11 cellular contexts compared by ENCODE assay signal in genomic region chr16:57533366-57533617, GRCh38. TPM values are rescaled to one million over a fixed set of nuclear protein-coding genes. Genes with fewer than 3 reads are reported as not detected.
A peak's percentile ranks its signal among the peaks of the same experiment; 100 is the strongest.
DNase-seq lines count a peak whose midpoint lies in the region; ATAC-seq and TF ChIP-seq lines count a peak whose summit lies in the region.
"Had no signal": no experiment of that assay in that cellular context is flagged by ENCODE, and none has a peak within 500 bp of the region (broad histone marks: within the 10 kb centered on the region; RNA-seq: fewer than 3 reads in every experiment).

No MANE protein-coding gene starts in this region.

- TF ChIP-seq CTCF in DOHH2 (IDR thresholded peaks at IDR 0.05; ENCODE audit: low read depth, low read length, poor library complexity, severe bottlenecking) (no peak), OCI-LY7 (conservative IDR thresholded peaks at IDR 0.05; ENCODE audit: low read length) (no peak), endothelial cell (IDR thresholded peaks at IDR 0.05; ENCODE audit: unreplicated experiment) (no peak), omental fat pad (IDR thresholded peaks at IDR 0.05) (no peak)

- POLR2A ChIA-PET in OCI-LY7 (lab: Charles Lee), result no interaction called here

- no peaks in the 10 kb centered on the region for H3K27me3 ChIP-seq in DOHH2 (ENCODE audit: control insufficient read depth, low read length)

- BruUV-seq in OCI-LY7 (replicated peaks; lab: Mats Ljungman, UMichigan), result no TSS peak

- H2AFZ ChIP-seq in OCI-LY7 (ENCODE audit: low read length), result no peak overlapping the region

- H3K9me3 ChIP-seq in DOHH2 (ENCODE audit: control insufficient read depth, insufficient read depth, low read length) (no peaks in the 10 kb centered on the region), OCI-LY7 (ENCODE audit: low read length) (no peaks in the 10 kb centered on the region)

- H3K79me2 ChIP-seq in DOHH2 (ENCODE audit: control insufficient read depth, low read length), result no peaks in the 10 kb centered on the region
- no peaks in the 10 kb centered on the region for H3K79me2 ChIP-seq in OCI-LY7 (ENCODE audit: insufficient read depth, low read depth, low read length)
- H3K79me2 ChIP-seq: parathyroid adenoma had no signal

- H3K4me1 ChIP-seq in DOHH2 (ENCODE audit: control insufficient read depth, low read length), result peaks cover 80% of the 10 kb centered on the region
- H3K4me1 ChIP-seq in OCI-LY7 (ENCODE audit: insufficient read depth, low read length, poor library complexity, severe bottlenecking), result peaks cover 84% of the 10 kb centered on the region

- H3K27me3 Mint-ChIP-seq in endothelial cell (ENCODE audit: unreplicated experiment), result peaks cover 27% of the 10 kb centered on the region

- no peak for DNase-seq in OCI-LY7 (ENCODE audit: low spot score)
- DNase-seq in endothelial cell (ENCODE audit: low spot score), result no peak
- DNase-seq in omental fat pad (ENCODE audit: low spot score), result peak; percentile 16
- DNase-seq in COR-L47 (lab: John Stamatoyannopoulos, UW), result no peak
- DNase-seq in COLO829 (ENCODE audit: low spot score), result no peak
- DNase-seq: GOT3, NCI-H1436 treated with DMSO at 0.1 percent for 48 hours had no signal

- H3K4me3 Mint-ChIP-seq in endothelial cell (ENCODE audit: unreplicated experiment), result peak overlapping the region; percentile 64

- CTCF ChIA-PET in OCI-LY7 (lab: Charles Lee; ENCODE audit: unreplicated experiment), result no interaction called here

- intact Hi-C loops in OCI-LY7 (cut with micrococcal nuclease; ENCODE audit: unreplicated experiment), result no loop called here

- peaks cover 23% of the 10 kb centered on the region for H3F3A ChIP-seq in DOHH2 (ENCODE audit: control insufficient read depth, insufficient read depth)

- no peak for ATAC-seq in omental fat pad (ENCODE audit: low FRiP score)
- ATAC-seq in HG02973 (IDR thresholded peaks at IDR 0.05; ENCODE audit: unreplicated experiment), result no peak
- no peak for ATAC-seq in HG03432 (IDR thresholded peaks at IDR 0.05; ENCODE audit: unreplicated experiment)

- H3K4me3 ChIP-seq in DOHH2 (ENCODE audit: low read length) (no peak overlapping the region), OCI-LY7 (ENCODE audit: low read depth, low read length, poor library complexity, severe bottlenecking) (no peak overlapping the region)

- H3K4me1 Mint-ChIP-seq in endothelial cell (ENCODE audit: unreplicated experiment), result peaks cover 58% of the 10 kb centered on the region

- H3K36me3 Mint-ChIP-seq in endothelial cell (ENCODE audit: low read depth, unreplicated experiment), result peaks cover 13% of the 10 kb centered on the region

- no peak overlapping the region for H3K27ac Mint-ChIP-seq in endothelial cell (ENCODE audit: unreplicated experiment)

- H4K20me1 ChIP-seq in DOHH2 (ENCODE audit: control insufficient read depth, insufficient read depth, low read depth, low read length) (no peaks in the 10 kb centered on the region; the same call in 1 of the 2 replicates), OCI-LY7 (ENCODE audit: insufficient read depth, low read length) (no peaks in the 10 kb centered on the region)

- H3K27ac ChIP-seq in DOHH2 (ENCODE audit: low read depth, low read length), result no peak overlapping the region
- H3K27ac ChIP-seq in OCI-LY7 (ENCODE audit: low read depth, low read length, poor library complexity, severe bottlenecking), result no peak overlapping the region
- H3K27ac ChIP-seq: parathyroid adenoma had no signal

- no peaks in the 10 kb centered on the region for H3K9me3 Mint-ChIP-seq in endothelial cell (ENCODE audit: unreplicated experiment)

- H3K9me2 ChIP-seq in DOHH2 (replicated peaks; ENCODE audit: control insufficient read depth, low read length) (no peaks in the 10 kb centered on the region), OCI-LY7 (ENCODE audit: insufficient read depth, low read length) (no peaks in the 10 kb centered on the region)

- H3K36me3 ChIP-seq in DOHH2 (ENCODE audit: control insufficient read depth, low read length) (no peaks in the 10 kb centered on the region), OCI-LY7 (ENCODE audit: insufficient read depth, low read length) (no peaks in the 10 kb centered on the region)

- H3K4me2 ChIP-seq in DOHH2 (ENCODE audit: low read length) (peak overlapping the region; percentile 1; the same call in 1 of the 2 replicates), OCI-LY7 (ENCODE audit: low read length) (peak overlapping the region; percentile 45)

RNA-seq across cellular contexts. Expression of gene CCDC102A, which starts 3.1 kb away (rescaled TPM):
- total RNA-seq in OCI-LY7 (2014; rRNA removed; shearing (Covaris generic)), result 4.2 and 4.8 TPM in 2 replicates
- 6.7 and 7.1 TPM in 2 replicates for total RNA-seq in OCI-LY7 (2022)
- total RNA-seq in endothelial cell (ENCODE audit: unreplicated experiment), result 14.6 TPM
- 1 to 10 TPM; 3.5 to 9.8 (median 7.8) TPM for total RNA-seq in omental fat pad

RNA-seq across cellular contexts. Expression of gene ADGRG5, which starts 9.2 kb away (rescaled TPM):
- 0.39 TPM in 1 of 2 replicates, not detected in the other for total RNA-seq in OCI-LY7 (2014; rRNA removed; shearing (Covaris generic))
- 0.37 and 1.3 TPM in 2 replicates for total RNA-seq in OCI-LY7 (2022)
- total RNA-seq in endothelial cell (ENCODE audit: unreplicated experiment), result 0.28 TPM
- total RNA-seq in omental fat pad, result under 1 TPM in 2 of 4 donors, not detected in 2; 0.31 to 0.37 TPM

RNA-seq across cellular contexts. Expression of gene DOK4, which starts 47.0 kb away (rescaled TPM):
- 0.09 and 0.13 TPM in 2 replicates for total RNA-seq in OCI-LY7 (2014; rRNA removed; shearing (Covaris generic))
- 1.0 and 1.1 TPM in 2 replicates for total RNA-seq in OCI-LY7 (2022)
- 69.4 TPM for total RNA-seq in endothelial cell (ENCODE audit: unreplicated experiment)
- total RNA-seq in omental fat pad, result 10 to 100 TPM in 3 of 4 donors, 1 to 10 TPM in 1; 5.9 to 36.3 (median 12.9) TPM
